ENCODE assay signal across 17 cellular contexts in the genomic region with DNA sequence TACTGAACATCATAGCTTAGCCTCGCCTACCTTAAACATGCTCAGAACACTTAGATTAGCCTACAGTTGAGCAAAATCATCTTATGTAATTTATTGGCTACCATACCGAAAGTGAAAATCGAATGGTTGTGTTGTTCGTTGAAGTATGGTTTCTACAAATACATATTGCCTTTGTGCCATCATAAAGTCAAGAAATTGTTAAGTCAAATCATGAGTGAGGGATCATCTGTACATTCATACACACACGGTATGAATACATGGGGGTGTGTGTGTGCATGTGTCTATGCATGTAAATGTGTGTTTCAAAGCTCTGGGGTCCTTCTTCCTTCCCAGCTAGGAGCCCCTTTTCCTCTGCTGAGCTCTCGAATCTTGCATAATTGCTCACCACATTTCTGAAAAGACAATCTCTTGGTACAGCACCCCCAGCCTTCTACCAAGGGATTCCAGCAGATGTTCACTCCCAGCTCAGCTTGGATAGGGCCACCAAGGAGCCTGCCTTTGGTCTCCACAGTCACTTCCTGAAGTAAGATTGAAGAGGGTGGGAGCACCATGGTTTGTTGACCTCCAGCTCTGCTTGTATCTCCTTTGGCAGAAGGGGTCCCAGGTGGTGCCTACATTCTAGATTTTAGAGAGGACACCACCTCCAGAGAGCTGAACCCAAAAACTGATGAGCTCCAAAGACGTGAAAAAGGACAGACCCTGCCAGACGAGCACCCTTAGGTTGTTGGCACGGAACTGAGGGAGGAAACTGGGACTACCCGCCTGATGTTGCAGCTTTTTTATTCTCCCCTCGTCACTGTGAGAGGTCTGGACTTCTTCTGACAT. TPM values are rescaled to one million over a fixed set of nuclear protein-coding genes. Genes with fewer than 3 reads are reported as not detected.
DNase-seq lines count a peak whose midpoint lies in the region; ATAC-seq, FAIRE-seq and TF ChIP-seq lines count a peak whose summit lies in the region.
"Had no signal": no experiment of that assay in that cellular context is flagged by ENCODE, and none has a peak within 500 bp of the region (broad histone marks: within the 10 kb centered on the region; RNA-seq: fewer than 3 reads in every experiment).

No MANE protein-coding gene starts in this region.

- no peak overlapping the region for H4K8ac ChIP-seq in trophoblast cell (ENCODE audit: low read depth, low read length)

- H3K18ac ChIP-seq in trophoblast cell (ENCODE audit: low read length), result no peak overlapping the region

- no peaks in the 10 kb centered on the region for H3K36me3 ChIP-seq in trophoblast cell (ENCODE audit: control insufficient read depth in 1 of 2, insufficient read depth in 2 of 2, low read length in 2 of 2)
- H3K36me3 ChIP-seq: ascending aorta had no signal

- H3K4me3 ChIP-seq in epithelial cell of proximal tubule (ENCODE audit: low read depth, low read length) (peak overlapping the region; percentile 23), trophoblast cell (ENCODE audit: low read depth, low read length) (no peak overlapping the region)
- H3K4me3 ChIP-seq: ascending aorta, dorsolateral prefrontal cortex had no signal

- H2AK5ac ChIP-seq in trophoblast cell (ENCODE audit: low read length), result no peak overlapping the region

- peak; percentile 27 for ATAC-seq in HG03432 (IDR thresholded peaks at IDR 0.05; ENCODE audit: unreplicated experiment)
- no peak for ATAC-seq in HG03342 (IDR thresholded peaks at IDR 0.05; ENCODE audit: unreplicated experiment)

- H2AFZ ChIP-seq in trophoblast cell (ENCODE audit: insufficient read depth, low read length, poor library complexity), result no peak overlapping the region

- H3K14ac ChIP-seq in trophoblast cell (ENCODE audit: low read length), result no peak overlapping the region

- no peak overlapping the region for H2BK5ac ChIP-seq in trophoblast cell (ENCODE audit: low read depth, low read length, poor library complexity)

- H3K4ac ChIP-seq in trophoblast cell (ENCODE audit: low read depth, low read length), result no peak overlapping the region

- peak overlapping the region; percentile 2 for H2BK12ac ChIP-seq in trophoblast cell (ENCODE audit: low read length)

- H3K27ac ChIP-seq in trophoblast cell (ENCODE audit: low read depth, low read length), result no peak overlapping the region
- H3K27ac ChIP-seq: ascending aorta, dorsolateral prefrontal cortex, KMS-11 had no signal

- peaks cover 2% of the 10 kb centered on the region for H3K9me3 ChIP-seq in trophoblast cell (ENCODE audit: insufficient read depth, low read depth, low read length)
- H3K9me3 ChIP-seq: ascending aorta had no signal

- no peak for DNase-seq in D721Med (ENCODE audit: insufficient read length, low spot score)
- DNase-seq in epithelial cell of proximal tubule (ENCODE audit: low read depth), result peak; percentile 45
- DNase-seq in trophoblast cell, result no peak
- no peak for DNase-seq in NCI-H2171 treated with DMSO at 0.1 percent for 48 hours (lab: John Stamatoyannopoulos, UW)
- DNase-seq in T1000 (lab: John Stamatoyannopoulos, UW), result no peak
- DNase-seq in medulla oblongata (ENCODE audit: extremely low spot score), result no peak
- DNase-seq: activated CD4-positive, alpha-beta T cell treated with anti-CD3 and anti-CD28 coated beads for 1 hour; activated T-cell treated with anti-CD3 and anti-CD28 coated beads, Interleukin-2, amount 50 U/mL, for 48 hours; DMS79 treated with DMSO at 0.1 percent for 48 hours; dorsolateral prefrontal cortex; NCI-H187 had no signal

- no peak overlapping the region for H4K12ac ChIP-seq in trophoblast cell (ENCODE audit: low read depth, low read length)

- H3K79me1 ChIP-seq in trophoblast cell (ENCODE audit: low read length), result peaks cover 6% of the 10 kb centered on the region

- FAIRE-seq in D721Med (lab: Jason Lieb, UNC), result peak; percentile 16
- FAIRE-seq: frontal cortex, GM12892 had no signal

- no peak overlapping the region for H4K91ac ChIP-seq in trophoblast cell (ENCODE audit: low read depth, low read length)

- peaks cover 11 to 18% of the 10 kb centered on the region in 2 experiments for H3K4me1 ChIP-seq in trophoblast cell (ENCODE audit: control insufficient read depth in 1 of 2, insufficient read depth in 2 of 2, low read length in 2 of 2)

- H3K27me3 ChIP-seq in trophoblast cell (ENCODE audit: insufficient read depth, low read length), result no peaks in the 10 kb centered on the region
- H3K27me3 ChIP-seq: ascending aorta had no signal

- no peak overlapping the region for H3K9ac ChIP-seq in trophoblast cell (ENCODE audit: low read length)
- H3K9ac ChIP-seq: KMS-11 had no signal

- WGBS in trophoblast cell (ENCODE audit: extremely low coverage, insufficient coverage, insufficient read length), result no CpG with 5 or more reads among the region's 11 CpGs

- no peak overlapping the region for H3K4me2 ChIP-seq in trophoblast cell (ENCODE audit: low read length)
- H3K4me2 ChIP-seq: KMS-11 had no signal

- H3K23ac ChIP-seq in trophoblast cell (ENCODE audit: low read length), result no peak overlapping the region

- no peak overlapping the region for H2BK120ac ChIP-seq in trophoblast cell (ENCODE audit: insufficient read depth, low read length, poor library complexity)

- no peaks in the 10 kb centered on the region for H3K79me2 ChIP-seq in trophoblast cell (ENCODE audit: control insufficient read depth, insufficient read depth, low read length, poor library complexity)

- TF ChIP-seq CTCF in D721Med (IDR thresholded peaks at IDR 0.05; ENCODE audit: insufficient read depth, missing control alignments), result no peak
- no peak for TF ChIP-seq CTCF in epithelial cell of proximal tubule (conservative IDR thresholded peaks at IDR 0.05; ENCODE audit: low read depth, low read length)

RNA-seq across cellular contexts. Expression of gene CYP1B1, which starts 33.2 kb away (rescaled TPM):
- total RNA-seq in epithelial cell of proximal tubule, result 5.4 and 17.5 TPM in 2 replicates
- 2.0 and 2.1 TPM in 2 replicates for polyA plus RNA-seq in trophoblast cell (2013)
